Comparison of ENCODE assay signal across 1 cellular context in the genomic region with DNA sequence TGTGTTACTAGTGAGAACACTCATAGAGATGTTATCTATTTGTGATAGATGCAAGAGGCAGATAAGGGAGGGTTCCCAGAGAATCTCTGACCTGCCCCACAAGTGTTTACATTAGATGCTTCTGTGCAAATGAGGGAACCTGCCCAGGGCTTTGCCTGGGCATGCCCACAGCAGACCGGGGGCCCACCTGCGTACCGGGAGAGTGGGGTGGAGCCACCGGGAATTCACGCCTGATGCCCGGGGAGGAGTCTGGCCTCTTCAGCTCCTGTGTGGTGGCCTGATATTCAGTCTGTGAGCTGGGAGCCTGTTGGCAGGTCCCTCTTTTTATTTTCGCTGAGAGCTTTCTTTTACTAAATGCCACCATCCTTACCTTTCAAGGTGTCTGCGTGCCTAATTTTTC.
TF ChIP-seq lines count a peak whose summit lies in the region.

No MANE protein-coding gene starts in this region.

TF ChIP-seq in HepG2, 621 proteins besides CTCF, POLR2A, EP300 and RAD21 (continued from another document and continues in another):
- TF ChIP-seq, protein P1, sequence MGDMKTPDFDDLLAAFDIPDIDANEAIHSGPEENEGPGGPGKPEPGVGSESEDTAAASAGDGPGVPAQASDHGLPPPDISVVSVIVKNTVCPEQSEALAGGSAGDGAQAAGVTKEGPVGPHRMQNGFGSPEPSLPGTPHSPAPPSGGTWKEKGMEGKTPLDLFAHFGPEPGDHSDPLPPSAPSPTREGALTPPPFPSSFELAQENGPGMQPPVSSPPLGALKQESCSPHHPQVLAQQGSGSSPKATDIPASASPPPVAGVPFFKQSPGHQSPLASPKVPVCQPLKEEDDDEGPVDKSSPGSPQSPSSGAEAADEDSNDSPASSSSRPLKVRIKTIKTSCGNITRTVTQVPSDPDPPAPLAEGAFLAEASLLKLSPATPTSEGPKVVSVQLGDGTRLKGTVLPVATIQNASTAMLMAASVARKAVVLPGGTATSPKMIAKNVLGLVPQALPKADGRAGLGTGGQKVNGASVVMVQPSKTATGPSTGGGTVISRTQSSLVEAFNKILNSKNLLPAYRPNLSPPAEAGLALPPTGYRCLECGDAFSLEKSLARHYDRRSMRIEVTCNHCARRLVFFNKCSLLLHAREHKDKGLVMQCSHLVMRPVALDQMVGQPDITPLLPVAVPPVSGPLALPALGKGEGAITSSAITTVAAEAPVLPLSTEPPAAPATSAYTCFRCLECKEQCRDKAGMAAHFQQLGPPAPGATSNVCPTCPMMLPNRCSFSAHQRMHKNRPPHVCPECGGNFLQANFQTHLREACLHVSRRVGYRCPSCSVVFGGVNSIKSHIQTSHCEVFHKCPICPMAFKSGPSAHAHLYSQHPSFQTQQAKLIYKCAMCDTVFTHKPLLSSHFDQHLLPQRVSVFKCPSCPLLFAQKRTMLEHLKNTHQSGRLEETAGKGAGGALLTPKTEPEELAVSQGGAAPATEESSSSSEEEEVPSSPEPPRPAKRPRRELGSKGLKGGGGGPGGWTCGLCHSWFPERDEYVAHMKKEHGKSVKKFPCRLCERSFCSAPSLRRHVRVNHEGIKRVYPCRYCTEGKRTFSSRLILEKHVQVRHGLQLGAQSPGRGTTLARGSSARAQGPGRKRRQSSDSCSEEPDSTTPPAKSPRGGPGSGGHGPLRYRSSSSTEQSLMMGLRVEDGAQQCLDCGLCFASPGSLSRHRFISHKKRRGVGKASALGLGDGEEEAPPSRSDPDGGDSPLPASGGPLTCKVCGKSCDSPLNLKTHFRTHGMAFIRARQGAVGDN (CRISPR knock-in tag; IDR thresholded peaks at IDR 0.05) = peak; percentile 80
- TF ChIP-seq ZNF414 (CRISPR knock-in tag; IDR thresholded peaks at IDR 0.05) (no peak), ZNF607 (CRISPR knock-in tag; IDR thresholded peaks at IDR 0.05; ENCODE audit: borderline replicate concordance) (peak; percentile 44; the same call in 1 of the 2 replicates), ZFP1 (CRISPR knock-in tag; IDR thresholded peaks at IDR 0.05) (0 out of 2 replicates have a peak, but pooled peaks have one; percentile 58), ZNF564 (CRISPR knock-in tag; IDR thresholded peaks at IDR 0.05) (no peak), HNF4G (IDR thresholded peaks at IDR 0.05; ENCODE audit: borderline replicate concordance, low read depth, low read length) (no peak), HNF4G (CRISPR knock-in tag; IDR thresholded peaks at IDR 0.05; ENCODE audit: borderline replicate concordance, low read depth) (no peak), ZNF557 (CRISPR knock-in tag; IDR thresholded peaks at IDR 0.05) (no peak), ZNF251 (CRISPR knock-in tag; IDR thresholded peaks at IDR 0.05) (no peak), ZNF230 (CRISPR knock-in tag; IDR thresholded peaks at IDR 0.05) (no peak), ZNF574 (CRISPR knock-in tag; IDR thresholded peaks at IDR 0.05) (0 out of 2 replicates have a peak, but pooled peaks have one; percentile 31), ATF6 (CRISPR knock-in tag; conservative IDR thresholded peaks at IDR 0.05) (no peak), ZNF777 (CRISPR knock-in tag; IDR thresholded peaks at IDR 0.05) (no peak; the same call in 1 of the 2 replicates), ZNF280B (CRISPR knock-in tag; IDR thresholded peaks at IDR 0.05; ENCODE audit: borderline replicate concordance) (no peak), TFAP4 (IDR thresholded peaks at IDR 0.05; ENCODE audit: borderline replicate concordance, low read depth) (no peak), MAFF (IDR thresholded peaks at IDR 0.05; ENCODE audit: low read depth, low read length) (no peak)
- TF ChIP-seq, protein P2, sequence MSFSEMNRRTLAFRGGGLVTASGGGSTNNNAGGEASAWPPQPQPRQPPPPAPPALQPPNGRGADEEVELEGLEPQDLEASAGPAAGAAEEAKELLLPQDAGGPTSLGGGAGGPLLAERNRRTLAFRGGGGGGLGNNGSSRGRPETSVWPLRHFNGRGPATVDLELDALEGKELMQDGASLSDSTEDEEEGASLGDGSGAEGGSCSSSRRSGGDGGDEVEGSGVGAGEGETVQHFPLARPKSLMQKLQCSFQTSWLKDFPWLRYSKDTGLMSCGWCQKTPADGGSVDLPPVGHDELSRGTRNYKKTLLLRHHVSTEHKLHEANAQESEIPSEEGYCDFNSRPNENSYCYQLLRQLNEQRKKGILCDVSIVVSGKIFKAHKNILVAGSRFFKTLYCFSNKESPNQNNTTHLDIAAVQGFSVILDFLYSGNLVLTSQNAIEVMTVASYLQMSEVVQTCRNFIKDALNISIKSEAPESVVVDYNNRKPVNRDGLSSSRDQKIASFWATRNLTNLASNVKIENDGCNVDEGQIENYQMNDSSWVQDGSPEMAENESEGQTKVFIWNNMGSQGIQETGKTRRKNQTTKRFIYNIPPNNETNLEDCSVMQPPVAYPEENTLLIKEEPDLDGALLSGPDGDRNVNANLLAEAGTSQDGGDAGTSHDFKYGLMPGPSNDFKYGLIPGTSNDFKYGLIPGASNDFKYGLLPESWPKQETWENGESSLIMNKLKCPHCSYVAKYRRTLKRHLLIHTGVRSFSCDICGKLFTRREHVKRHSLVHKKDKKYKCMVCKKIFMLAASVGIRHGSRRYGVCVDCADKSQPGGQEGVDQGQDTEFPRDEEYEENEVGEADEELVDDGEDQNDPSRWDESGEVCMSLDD (CRISPR knock-in tag; IDR thresholded peaks at IDR 0.05; ENCODE audit: borderline replicate concordance) = no peak
- TF ChIP-seq, protein P3, sequence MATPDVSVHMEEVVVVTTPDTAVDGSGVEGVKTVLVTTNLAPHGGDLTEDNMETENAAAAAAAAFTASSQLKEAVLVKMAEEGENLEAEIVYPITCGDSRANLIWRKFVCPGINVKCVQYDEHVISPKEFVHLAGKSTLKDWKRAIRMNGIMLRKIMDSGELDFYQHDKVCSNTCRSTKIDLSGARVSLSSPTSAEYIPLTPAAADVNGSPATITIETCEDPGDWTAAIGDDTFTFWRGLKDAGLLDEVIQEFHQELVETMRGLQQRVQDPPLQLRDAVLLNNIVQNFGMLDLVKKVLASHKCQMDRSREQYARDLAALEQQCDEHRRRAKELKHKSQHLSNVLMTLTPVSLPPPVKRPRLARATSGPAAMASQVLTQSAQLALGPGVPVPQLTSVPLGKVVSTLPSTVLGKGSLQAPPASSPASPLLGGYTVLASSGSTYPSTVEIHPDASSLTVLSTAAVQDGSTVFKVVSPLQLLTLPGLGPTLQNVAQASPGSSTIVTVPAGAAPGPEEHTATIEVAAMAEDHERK (CRISPR knock-in tag; IDR thresholded peaks at IDR 0.05; ENCODE audit: low read depth) = no peak
- TF ChIP-seq, protein P4, sequence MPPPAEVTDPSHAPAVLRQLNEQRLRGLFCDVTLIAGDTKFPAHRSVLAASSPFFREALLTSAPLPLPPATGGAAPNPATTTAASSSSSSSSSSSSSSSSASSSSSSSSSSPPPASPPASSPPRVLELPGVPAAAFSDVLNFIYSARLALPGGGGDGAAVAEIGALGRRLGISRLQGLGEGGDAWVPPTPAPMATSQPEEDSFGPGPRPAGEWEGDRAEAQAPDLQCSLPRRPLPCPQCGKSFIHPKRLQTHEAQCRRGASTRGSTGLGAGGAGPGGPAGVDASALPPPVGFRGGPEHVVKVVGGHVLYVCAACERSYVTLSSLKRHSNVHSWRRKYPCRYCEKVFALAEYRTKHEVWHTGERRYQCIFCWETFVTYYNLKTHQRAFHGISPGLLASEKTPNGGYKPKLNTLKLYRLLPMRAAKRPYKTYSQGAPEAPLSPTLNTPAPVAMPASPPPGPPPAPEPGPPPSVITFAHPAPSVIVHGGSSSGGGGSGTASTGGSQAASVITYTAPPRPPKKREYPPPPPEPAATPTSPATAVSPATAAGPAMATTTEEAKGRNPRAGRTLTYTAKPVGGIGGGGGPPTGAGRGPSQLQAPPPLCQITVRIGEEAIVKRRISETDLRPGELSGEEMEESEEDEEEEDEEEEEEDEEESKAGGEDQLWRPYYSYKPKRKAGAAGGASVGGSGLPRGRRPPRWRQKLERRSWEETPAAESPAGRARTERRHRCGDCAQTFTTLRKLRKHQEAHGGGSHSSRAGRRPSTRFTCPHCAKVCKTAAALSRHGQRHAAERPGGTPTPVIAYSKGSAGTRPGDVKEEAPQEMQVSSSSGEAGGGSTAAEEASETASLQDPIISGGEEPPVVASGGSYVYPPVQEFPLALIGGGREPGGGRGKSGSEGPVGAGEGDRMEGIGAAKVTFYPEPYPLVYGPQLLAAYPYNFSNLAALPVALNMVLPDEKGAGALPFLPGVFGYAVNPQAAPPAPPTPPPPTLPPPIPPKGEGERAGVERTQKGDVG (CRISPR knock-in tag; IDR thresholded peaks at IDR 0.05; ENCODE audit: borderline replicate concordance) = no peak
